In genomic region chr3:155386817-155387403, GRCh38 we compare ENCODE assay signal across 26 cellular contexts.
A peak's percentile ranks its signal among the peaks of the same experiment; 100 is the strongest.
DNase-seq lines count a peak whose midpoint lies in the region; ATAC-seq and TF ChIP-seq lines count a peak whose summit lies in the region.
"Had no signal": no experiment of that assay in that cellular context is flagged by ENCODE, and none has a peak within 500 bp of the region (broad histone marks: within the 10 kb centered on the region; RNA-seq: fewer than 3 reads in every experiment).

No MANE protein-coding gene starts in this region.

- no peak for TF ChIP-seq CTCF in glutamatergic neuron (IDR thresholded peaks at IDR 0.05; ENCODE audit: partially characterized antibody, unreplicated experiment)

- H3K36me3 ChIP-seq in H7 (replicated peaks; ENCODE audit: control insufficient read depth, insufficient read depth, low read length) (no peaks in the 10 kb centered on the region), SJCRH30 (no peaks in the 10 kb centered on the region), mesendoderm (ENCODE audit: control insufficient read depth, insufficient read depth, low read length) (no peaks in the 10 kb centered on the region)
- H3K36me3 ChIP-seq: tibial artery, WERI-Rb-1 had no signal

- no peak overlapping the region for H3K4ac ChIP-seq in mesendoderm (ENCODE audit: low read depth, low read length)

- peaks cover 22% of the 10 kb centered on the region for H3K4me1 Mint-ChIP-seq in glutamatergic neuron (ENCODE audit: low read depth, unreplicated experiment)
- H3K4me1 Mint-ChIP-seq: activated naive CD8-positive, alpha-beta T cell treated with anti-CD3 and anti-CD28 coated beads for 36 hours; B cell had no signal

- H2BK15ac ChIP-seq in mesendoderm (replicated peaks; ENCODE audit: low read depth), result no peak overlapping the region

- H4K5ac ChIP-seq in mesendoderm (ENCODE audit: low read length), result no peak overlapping the region

- no peaks in the 10 kb centered on the region for H3K27me3 Mint-ChIP-seq in glutamatergic neuron (ENCODE audit: unreplicated experiment)
- H3K27me3 Mint-ChIP-seq: activated naive CD8-positive, alpha-beta T cell treated with anti-CD3 and anti-CD28 coated beads for 36 hours; stimulated activated naive CD8-positive, alpha-beta T cell treated with anti-CD3 and anti-CD28 coated beads, Interleukin-15, Interleukin-2, amounts not matched to agents 100 ng/mL and 50 ng/mL, for 24 hours had no signal

- peak; percentile 51 for ATAC-seq in Right ventricle myocardium inferior
- ATAC-seq in HG02623 (IDR thresholded peaks at IDR 0.05; ENCODE audit: unreplicated experiment), result no peak
- ATAC-seq: A549, GM12878, HCT116 had no signal

- H3K18ac ChIP-seq in mesendoderm (ENCODE audit: low read length), result no peak overlapping the region

- no peaks in the 10 kb centered on the region for H3K9me3 Mint-ChIP-seq in glutamatergic neuron (ENCODE audit: unreplicated experiment)
- H3K9me3 Mint-ChIP-seq: activated naive CD8-positive, alpha-beta T cell treated with anti-CD3 and anti-CD28 coated beads for 36 hours; activated T-helper 2 cell treated with anti-CD3 and anti-CD28 coated beads, Interferon-gamma antibody, Interleukin-2, Interleukin-4, amounts not matched to agents 10 μg/mL and 5 μg/mL and 100 μg/mL, durations not matched to agents 14 hours and 24 hours and 36 hours; stimulated activated naive CD8-positive, alpha-beta T cell treated with anti-CD3 and anti-CD28 coated beads, Interleukin-15, Interleukin-2, amounts not matched to agents 100 ng/mL and 50 ng/mL, for 24 hours had no signal

- H3K4me1 ChIP-seq in SJCRH30, result peaks cover 15% of the 10 kb centered on the region
- H3K4me1 ChIP-seq in mesendoderm (ENCODE audit: control insufficient read depth, low read depth, low read length), result no peaks in the 10 kb centered on the region

- H3K36me3 Mint-ChIP-seq in glutamatergic neuron (ENCODE audit: unreplicated experiment), result no peaks in the 10 kb centered on the region
- H3K36me3 Mint-ChIP-seq: activated naive CD8-positive, alpha-beta T cell treated with anti-CD3 and anti-CD28 coated beads for 36 hours had no signal

- H2AK5ac ChIP-seq in mesendoderm (ENCODE audit: low read length), result no peak overlapping the region

- intact Hi-C loops in Right ventricle myocardium inferior (cut with DNase I), result loop anchor here (5.0 to 10.0 kb wide), 2 partner anchors 60 to 488 kb away; partner anchors contain the start of gene GMPS
- intact Hi-C loops in cardiac septum (cut with DNase I), result no loop called here

- no CpG with 5 or more reads among the region's 9 CpGs for WGBS in mesendoderm (ENCODE audit: extremely low coverage, insufficient coverage, low lambda C conversion rate)

- H3K27ac ChIP-seq in SJCRH30 (no peak overlapping the region), mesendoderm (ENCODE audit: low read depth, low read length) (no peak overlapping the region)
- H3K27ac ChIP-seq: foreskin keratinocyte, KMS-11, tibial artery, WERI-Rb-1 had no signal

- H3K4me3 ChIP-seq in H7 (ENCODE audit: insufficient read depth, low read depth, low read length) (no peak overlapping the region), SJCRH30 (no peak overlapping the region), mesendoderm (ENCODE audit: low read length) (no peak overlapping the region)
- H3K4me3 ChIP-seq: A549, GM12878, lung, tibial artery had no signal

- H3K79me2 ChIP-seq in mesendoderm (ENCODE audit: control insufficient read depth, insufficient read depth, low read length), result no peaks in the 10 kb centered on the region

- peak overlapping the region; percentile 40 for H3K4me3 Mint-ChIP-seq in glutamatergic neuron (ENCODE audit: unreplicated experiment)
- H3K4me3 Mint-ChIP-seq: activated naive CD8-positive, alpha-beta T cell treated with anti-CD3 and anti-CD28 coated beads for 36 hours; B cell; stimulated activated naive CD8-positive, alpha-beta T cell treated with anti-CD3 and anti-CD28 coated beads, Interleukin-15, Interleukin-2, amounts not matched to agents 100 ng/mL and 50 ng/mL, for 24 hours had no signal

- H2BK120ac ChIP-seq in mesendoderm (ENCODE audit: low read depth, low read length), result no peak overlapping the region

- no peak overlapping the region for H3K9ac ChIP-seq in mesendoderm (ENCODE audit: low read length)
- H3K9ac ChIP-seq: KMS-11 had no signal

- no peaks in the 10 kb centered on the region for H3K79me1 ChIP-seq in mesendoderm (ENCODE audit: low read length)

- no peak overlapping the region for H3K4me2 ChIP-seq in mesendoderm (ENCODE audit: low read length)
- H3K4me2 ChIP-seq: A549, KMS-11 had no signal

- no peak for DNase-seq in Right ventricle myocardium inferior (ENCODE audit: missing footprints)
- no peak for DNase-seq in cardiac septum (ENCODE audit: low spot score)
- peak; percentile 44 for DNase-seq in NCI-H524 treated with DMSO at 0.1 percent for 48 hours (lab: John Stamatoyannopoulos, UW)
- no peak for DNase-seq in glutamatergic neuron
- DNase-seq in H7, result no peak
- no peak for DNase-seq in SJCRH30
- DNase-seq in mesendoderm, result no peak
- DNase-seq: activated CD4-positive, alpha-beta T cell treated with anti-CD3 and anti-CD28 coated beads, Interleukin-2, amount 50 U/mL, for 4 hours; activated CD8-positive, alpha-beta memory T cell treated with anti-CD3 and anti-CD28 coated beads, Interleukin-2, amount 50 U/mL, for 48 hours; activated naive CD8-positive, alpha-beta T cell treated with anti-CD3 and anti-CD28 coated beads for 36 hours; cerebellar nuclear complex; erythroblast; NCI-H1048; T-helper 2 cell; tibial artery; WERI-Rb-1 had no signal

- peak overlapping the region; percentile 82 for H3K27ac Mint-ChIP-seq in glutamatergic neuron (ENCODE audit: unreplicated experiment)
- H3K27ac Mint-ChIP-seq: activated naive CD8-positive, alpha-beta T cell treated with anti-CD3 and anti-CD28 coated beads for 36 hours; activated T-helper 2 cell treated with anti-CD3 and anti-CD28 coated beads, Interferon-gamma antibody, Interleukin-2, Interleukin-4, amounts not matched to agents 10 μg/mL and 5 μg/mL and 100 μg/mL, durations not matched to agents 14 hours and 24 hours and 36 hours; B cell; stimulated activated naive CD8-positive, alpha-beta T cell treated with anti-CD3 and anti-CD28 coated beads, Interleukin-15, Interleukin-2, amounts not matched to agents 100 ng/mL and 50 ng/mL, for 24 hours had no signal

- H3K27me3 ChIP-seq in H7 (ENCODE audit: control insufficient read depth, insufficient read depth, low read length) (no peaks in the 10 kb centered on the region), SJCRH30 (no peaks in the 10 kb centered on the region), mesendoderm (ENCODE audit: insufficient read depth, low read length, poor library complexity) (no peaks in the 10 kb centered on the region)
- H3K27me3 ChIP-seq: foreskin keratinocyte, tibial artery had no signal

- H4K8ac ChIP-seq in mesendoderm (ENCODE audit: low read depth, low read length), result no peak overlapping the region

- no peak overlapping the region for H2BK5ac ChIP-seq in mesendoderm (ENCODE audit: low read length)

- no peaks in the 10 kb centered on the region for H3K9me3 ChIP-seq in SJCRH30 (replicated peaks)
- H3K9me3 ChIP-seq: A549, tibial artery had no signal

- H3K23ac ChIP-seq in mesendoderm (ENCODE audit: low read length), result no peak overlapping the region

- H3K56ac ChIP-seq in mesendoderm (ENCODE audit: low read length), result no peak overlapping the region
